In the genomic region with DNA sequence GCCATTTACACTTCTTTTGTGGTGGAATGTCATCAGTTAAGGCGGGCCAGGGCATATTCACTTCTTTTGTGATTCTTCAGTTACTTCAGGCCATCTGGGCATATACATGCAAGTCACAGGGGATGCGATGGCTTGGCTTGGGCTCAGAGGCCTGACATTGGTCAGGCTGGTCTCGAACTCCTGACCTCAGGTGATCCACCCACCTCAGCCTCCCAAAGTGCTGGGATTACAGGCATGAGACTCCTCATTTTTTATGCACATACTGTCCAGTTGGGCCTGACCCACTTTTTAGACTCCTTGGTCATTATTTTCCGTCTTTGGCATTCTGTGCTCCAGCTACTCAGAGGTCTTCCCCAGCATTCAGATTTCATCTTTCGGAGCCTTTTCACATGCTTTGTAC, we compare ENCODE assay signal across 4 cellular contexts. TPM values are rescaled to one million over a fixed set of nuclear protein-coding genes. Genes with fewer than 3 reads are reported as not detected.
"Had no signal": no experiment of that assay in that cellular context is flagged by ENCODE, and none has a peak within 500 bp of the region (broad histone marks: within the 10 kb centered on the region; RNA-seq: fewer than 3 reads in every experiment).

No MANE protein-coding gene starts in this region.

RNA-seq across cellular contexts. Expression of a gene that starts 47.3 kb away (rescaled TPM):
- total RNA-seq: dermis blood vessel endothelial cell, lung microvascular endothelial cell, mononuclear cell, natural killer cell had no signal
